In the genomic region with DNA sequence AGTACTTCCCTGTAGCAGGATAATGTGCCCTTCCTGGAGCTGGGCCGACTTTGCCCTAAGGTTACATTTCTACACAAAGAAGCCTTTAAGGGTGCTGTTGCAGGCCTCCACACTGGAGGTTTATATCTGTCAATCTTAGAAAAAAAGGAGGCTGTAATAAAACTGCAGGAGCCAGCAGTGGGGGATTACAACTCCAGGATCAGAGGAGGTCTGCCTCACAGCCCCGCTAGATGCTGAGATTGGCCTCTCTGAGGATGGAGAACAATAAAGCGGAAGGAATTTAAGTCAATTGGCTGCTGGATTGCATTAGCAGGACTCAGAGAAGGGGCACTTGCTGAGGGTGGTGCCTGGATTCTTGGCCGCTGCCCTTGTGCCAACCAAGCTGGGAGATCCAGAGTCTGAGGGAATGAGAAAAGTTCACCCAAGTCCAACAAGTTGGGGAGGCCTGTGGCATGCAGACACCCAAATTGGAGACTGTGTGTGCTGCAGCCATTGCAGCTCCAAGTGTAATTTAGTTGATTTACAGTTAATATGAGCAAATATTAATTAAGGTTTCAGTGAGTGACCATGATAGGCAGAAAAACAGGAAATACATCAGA, we compare ENCODE assay signal across 8 cellular contexts.
DNase-seq lines count a peak whose midpoint lies in the region; ATAC-seq and TF ChIP-seq lines count a peak whose summit lies in the region.
"Had no signal": no experiment of that assay in that cellular context is flagged by ENCODE, and none has a peak within 500 bp of the region (broad histone marks: within the 10 kb centered on the region; RNA-seq: fewer than 3 reads in every experiment).

No MANE protein-coding gene starts in this region.

- CTCF ChIA-PET in PC-9 (lab: Charles Lee), result no interaction called here

- H3K27me3 ChIP-seq in PC-9 (ENCODE audit: insufficient read depth, low read depth) (no peaks in the 10 kb centered on the region), skeletal muscle tissue (ENCODE audit: control insufficient read depth in 3 of 3, insufficient read depth in 3 of 3, low read length in 3 of 3) (no peaks in the 10 kb centered on the region)

- H3K4me3 ChIP-seq in PC-9 (no peak overlapping the region), skeletal muscle tissue (ENCODE audit: low read length in 3 of 3) (no peak overlapping the region)

- H2AFZ ChIP-seq in PC-9, result no peak overlapping the region

- peaks cover 18% of the 10 kb centered on the region for H3F3A ChIP-seq in PC-9 (ENCODE audit: insufficient read depth, low read depth)

- peak overlapping the region; percentile 80 for H3K4me2 ChIP-seq in PC-9

- no peak for TF ChIP-seq CTCF in PC-9 (conservative IDR thresholded peaks at IDR 0.05)

- H3K9me2 ChIP-seq in PC-9 (ENCODE audit: insufficient read depth), result no peaks in the 10 kb centered on the region

- ATAC-seq in GM21619 (IDR thresholded peaks at IDR 0.05; ENCODE audit: unreplicated experiment), result no peak

- H3K36me3 ChIP-seq in PC-9 (ENCODE audit: low read depth), result no peaks in the 10 kb centered on the region
- no peaks in the 10 kb centered on the region for H3K36me3 ChIP-seq in skeletal muscle tissue (ENCODE audit: control insufficient read depth in 3 of 3, insufficient read depth in 3 of 3, low read length in 3 of 3)

- BruUV-seq in PC-9 (replicated peaks; lab: Mats Ljungman, UMichigan), result no TSS peak

- H3K27ac ChIP-seq in PC-9 (peak overlapping the region; percentile 76; the same call in 1 of the 2 replicates), skeletal muscle tissue (ENCODE audit: low read depth, low read length) (peak overlapping the region; percentile 91)

- H3K9ac ChIP-seq in skeletal muscle tissue (ENCODE audit: low read depth in 1 of 3, low read length in 3 of 3), result no peak overlapping the region

- H4K20me1 ChIP-seq in PC-9 (ENCODE audit: insufficient read depth), result no peaks in the 10 kb centered on the region

- H3K9me3 ChIP-seq in PC-9 (ENCODE audit: insufficient read depth, low read depth) (no peaks in the 10 kb centered on the region), skeletal muscle tissue (ENCODE audit: control insufficient read depth in 3 of 3, low read length in 3 of 3) (no peaks in the 10 kb centered on the region)

- POLR2A ChIA-PET in PC-9 (lab: Charles Lee; ENCODE audit: unreplicated experiment), result interaction anchor here (0.6 to 2.4 kb wide), 2 partner anchors 63 to 99 kb away, joined by 8 to 50 read pairs; a partner anchor contains a TSS

- H3K79me2 ChIP-seq in PC-9 (ENCODE audit: low read depth), result no peaks in the 10 kb centered on the region

- H3K4me1 ChIP-seq in PC-9 (replicated peaks; ENCODE audit: insufficient read depth) (peaks cover 38% of the 10 kb centered on the region), skeletal muscle tissue (ENCODE audit: control insufficient read depth in 3 of 3, insufficient read depth in 3 of 3, low read length in 3 of 3) (peaks cover 30 to 40% (median 36%) of the 10 kb centered on the region in 3 donors)

- peak; percentile 43 for DNase-seq in ELF-1 (ENCODE audit: low read depth, low spot score)
- DNase-seq in PC-9, result no peak
- DNase-seq in globus pallidus (ENCODE audit: low spot score), result peak; percentile 35
- no peak for DNase-seq in LoVo (ENCODE audit: low spot score)
- no peak for DNase-seq in AG20443 (ENCODE audit: low spot score)
- DNase-seq: SHP77 treated with DMSO at 0.1 percent for 48 hours had no signal

- intact Hi-C loops in PC-9 (cut with micrococcal nuclease; ENCODE audit: unreplicated experiment), result loop anchor here (2.0 kb wide), 1 partner anchor 425 kb away; no protein-coding TSS in a partner anchor

Comparison
In these comparisons a context has a peak if more than half of its experiments do, and no peak if none do; other contexts are left out.
1. DNase-seq: peak in ELF-1 (single experiment) and globus pallidus (single experiment); none in PC-9 (0 of 2), LoVo (single experiment) and AG20443 (single experiment).